1 cellular context compared by ENCODE assay signal in genomic region chr22:37636186-37636948, GRCh38.
TF ChIP-seq lines count a peak whose summit lies in the region.

No MANE protein-coding gene starts in this region.

TF ChIP-seq in Ishikawa, 13 proteins besides CTCF, POLR2A, EP300 and RAD21:
- TF ChIP-seq REST (IDR thresholded peaks at IDR 0.05; ENCODE audit: low read depth) (no peak), MAX (IDR thresholded peaks at IDR 0.05) (peak; percentile 38; the same call in 1 of the 2 replicates)
